Comparison of ENCODE assay signal across 10 cellular contexts in genomic region chr3:171393032-171393744, GRCh38.
DNase-seq lines count a peak whose midpoint lies in the region; ATAC-seq and TF ChIP-seq lines count a peak whose summit lies in the region.
"Had no signal": no experiment of that assay in that cellular context is flagged by ENCODE, and none has a peak within 500 bp of the region (broad histone marks: within the 10 kb centered on the region; RNA-seq: fewer than 3 reads in every experiment).

No MANE protein-coding gene starts in this region.

- no peak for TF ChIP-seq EP300 in suprapubic skin (IDR thresholded peaks at IDR 0.05)

- peaks cover 13 to 79% (median 62%) of the 10 kb centered on the region in 7 donors for H3K4me1 Mint-ChIP-seq in naive thymus-derived CD4-positive, alpha-beta T cell

- H3K27me3 ChIP-seq in naive thymus-derived CD4-positive, alpha-beta T cell (ENCODE audit: control insufficient read depth in 2 of 2, insufficient read depth in 2 of 2, low read length in 2 of 2): no peaks in the 10 kb centered on the region
- H3K27me3 ChIP-seq in suprapubic skin: no peaks in the 10 kb centered on the region

- H3K27ac ChIP-seq in naive thymus-derived CD4-positive, alpha-beta T cell (ENCODE audit: low read depth, low read length): no peak overlapping the region
- no peak overlapping the region for H3K27ac ChIP-seq in suprapubic skin

- H3K36me3 ChIP-seq in naive thymus-derived CD4-positive, alpha-beta T cell (ENCODE audit: control insufficient read depth in 2 of 3, insufficient read depth in 3 of 3, low read length in 3 of 3): no peaks in the 10 kb centered on the region
- no peaks in the 10 kb centered on the region for H3K36me3 ChIP-seq in mucosa of descending colon (ENCODE audit: low read depth)
- no peaks in the 10 kb centered on the region for H3K36me3 ChIP-seq in suprapubic skin

- peaks cover 0 to 3% of the 10 kb centered on the region in 2 donors for H3K4me1 ChIP-seq in naive thymus-derived CD4-positive, alpha-beta T cell (ENCODE audit: control insufficient read depth in 2 of 2, insufficient read depth in 2 of 2, low read length in 2 of 2)
- H3K4me1 ChIP-seq in mucosa of descending colon (ENCODE audit: low read depth): no peaks in the 10 kb centered on the region
- no peaks in the 10 kb centered on the region for H3K4me1 ChIP-seq in suprapubic skin

- H3K4me3 Mint-ChIP-seq in naive thymus-derived CD4-positive, alpha-beta T cell: no peak overlapping the region
- H3K4me3 Mint-ChIP-seq: activated T-helper 1 cell treated with anti-CD3 and anti-CD28 coated beads, Interleukin-12 subunit alpha, Interleukin-12 subunit beta, Interleukin-2, Interleukin-4 antibody, amounts not matched to agents 30 ng/mL and 10 ng/mL and 1 ng/mL, durations not matched to agents 14 hours and 24 hours and 36 hours had no signal

- H3K4me3 ChIP-seq in cardiac fibroblast (replicated peaks in 1 of 2; ENCODE audit: low read depth in 2 of 2, low read length in 2 of 2) (no peak overlapping the region), mucosa of descending colon (no peak overlapping the region), suprapubic skin (no peak overlapping the region)
- no peak overlapping the region for H3K4me3 ChIP-seq in naive thymus-derived CD4-positive, alpha-beta T cell (ENCODE audit: low read length)

- H3K9me3 Mint-ChIP-seq in naive thymus-derived CD4-positive, alpha-beta T cell: peaks cover 0 to 33% (median 13%) of the 10 kb centered on the region in 11 donors

- TF ChIP-seq CTCF in cardiac fibroblast (IDR thresholded peaks at IDR 0.05; ENCODE audit: low read depth, low read length): no peak
- no peak for TF ChIP-seq CTCF in mucosa of descending colon (IDR thresholded peaks at IDR 0.05)
- TF ChIP-seq CTCF in suprapubic skin (IDR thresholded peaks at IDR 0.05): no peak

- POLR2A ChIA-PET in naive thymus-derived CD4-positive, alpha-beta T cell (lab: Charles Lee): no interaction called here

- DNase-seq in Ammon's horn (ENCODE audit: low spot score) (peak; percentile 41), NCI-H2029 treated with DMSO at 0.1 percent for 48 hours (lab: John Stamatoyannopoulos, UW) (peak; percentile 70), cardiac fibroblast (ENCODE audit: low read depth in 2 of 2) (peak; percentile 38 to 80), left kidney (ENCODE audit: low read depth, low spot score) (peak; percentile 38), mucosa of descending colon (no peak), suprapubic skin (ENCODE audit: low spot score in 2 of 2) (no peak)
- DNase-seq in naive thymus-derived CD4-positive, alpha-beta T cell: no peak
- DNase-seq in stimulated activated naive CD8-positive, alpha-beta T cell treated with anti-CD3 and anti-CD28 coated beads, Interleukin-15, Interleukin-2, amounts not matched to agents 100 U/mL and 50 U/mL, for 24 hours: no peak
- DNase-seq: PC-3 had no signal

- CTCF ChIA-PET in naive thymus-derived CD4-positive, alpha-beta T cell (lab: Charles Lee): no interaction called here

- peaks cover 0 to 14% (median 4%) of the 10 kb centered on the region in 3 experiments for H3K9me3 ChIP-seq in naive thymus-derived CD4-positive, alpha-beta T cell (ENCODE audit: control insufficient read depth in 2 of 3, low read length in 3 of 3)
- H3K9me3 ChIP-seq in mucosa of descending colon (no peaks in the 10 kb centered on the region), suprapubic skin (no peaks in the 10 kb centered on the region)

- H3K27ac Mint-ChIP-seq in naive thymus-derived CD4-positive, alpha-beta T cell: no peak overlapping the region
- H3K27ac Mint-ChIP-seq: activated T-helper 1 cell treated with anti-CD3 and anti-CD28 coated beads, Interleukin-12 subunit alpha, Interleukin-12 subunit beta, Interleukin-2, Interleukin-4 antibody, amounts not matched to agents 30 ng/mL and 10 ng/mL and 1 ng/mL, durations not matched to agents 14 hours and 24 hours and 36 hours had no signal

- TF ChIP-seq POLR2A in suprapubic skin (IDR thresholded peaks at IDR 0.05): no peak

- WGBS in suprapubic skin: 71% methylated on average over 7 of the region's 7 CpGs

- peaks cover 0 to 47% (median 41%) of the 10 kb centered on the region in 5 donors for H3K36me3 Mint-ChIP-seq in naive thymus-derived CD4-positive, alpha-beta T cell

- ATAC-seq in naive thymus-derived CD4-positive, alpha-beta T cell: no peak
- no peak for ATAC-seq in stimulated activated naive CD8-positive, alpha-beta T cell treated with anti-CD3 and anti-CD28 coated beads, Interleukin-15, Interleukin-2, amounts not matched to agents 100 U/mL and 50 U/mL, for 24 hours
- no peak for ATAC-seq in mucosa of descending colon
- ATAC-seq: PC-3 had no signal

- H3K27me3 Mint-ChIP-seq in naive thymus-derived CD4-positive, alpha-beta T cell: no peaks in the 10 kb centered on the region

- intact Hi-C loops in naive thymus-derived CD4-positive, alpha-beta T cell (cut with micrococcal nuclease): no loop called here
- intact Hi-C loops in mucosa of descending colon (cut with DNase I, micrococcal nuclease): no loop called here

Comparison
In these comparisons a context has a peak if more than half of its experiments do, and no peak if none do; other contexts are left out.
1. DNase-seq: peak in Ammon's horn (single experiment), NCI-H2029 treated with DMSO at 0.1 percent for 48 hours (single experiment), cardiac fibroblast (2 of 2) and left kidney (single experiment); none in naive thymus-derived CD4-positive, alpha-beta T cell (0 of 9), stimulated activated naive CD8-positive, alpha-beta T cell treated with anti-CD3 and anti-CD28 coated beads, Interleukin-15, Interleukin-2, amounts not matched to agents 100 U/mL and 50 U/mL, for 24 hours (single experiment), mucosa of descending colon (0 of 3) and suprapubic skin (0 of 2).